12 cellular contexts compared by ENCODE assay signal in the genomic region with DNA sequence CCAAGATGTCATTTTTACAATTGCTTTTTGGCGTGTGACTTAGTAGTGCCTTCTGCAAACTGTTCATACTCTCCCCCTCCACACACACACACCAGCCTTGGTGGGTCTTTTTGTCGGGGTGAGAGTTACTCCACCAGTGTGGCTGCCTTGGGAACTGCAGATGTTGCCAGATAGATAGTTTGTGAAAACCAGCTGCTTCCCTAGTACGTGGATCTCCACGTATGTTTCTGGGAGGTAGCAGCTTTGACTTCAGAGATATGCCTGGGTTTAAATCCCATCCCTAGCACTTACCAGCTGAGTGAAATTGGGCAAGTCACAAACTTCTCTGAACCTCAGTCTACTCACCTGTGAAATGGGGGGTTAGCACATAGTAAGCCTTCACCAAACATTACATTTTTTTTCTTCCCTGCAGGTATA.
DNase-seq lines count a peak whose midpoint lies in the region; ATAC-seq and TF ChIP-seq lines count a peak whose summit lies in the region.
"Had no signal": no experiment of that assay in that cellular context is flagged by ENCODE, and none has a peak within 500 bp of the region (broad histone marks: within the 10 kb centered on the region; RNA-seq: fewer than 3 reads in every experiment).

No MANE protein-coding gene starts in this region.

- TF ChIP-seq CTCF in DND-41 (IDR thresholded peaks at IDR 0.05; ENCODE audit: borderline replicate concordance, extremely low read depth, low read length, poor library complexity, severe bottlenecking) (peak; percentile 9), brain (conservative IDR thresholded peaks at IDR 0.05) (no peak)

- intact Hi-C loops in left ventricle myocardium superior (cut with micrococcal nuclease) = loop anchor here (5.0 kb wide), 1 partner anchor 48 kb away; no protein-coding TSS in a partner anchor
- intact Hi-C loops in sciatic nerve (cut with DNase I) = no loop called here

- ATAC-seq in DND-41 (ENCODE audit: insufficient read depth, low read depth) (no peak), left ventricle myocardium superior (peak; percentile 13), sciatic nerve (peak; percentile 56), HG02588 (IDR thresholded peaks at IDR 0.05; ENCODE audit: unreplicated experiment) (no peak), HG03571 (IDR thresholded peaks at IDR 0.05; ENCODE audit: unreplicated experiment) (no peak)
- ATAC-seq: activated CD4-positive, CD25-positive, alpha-beta regulatory T cell treated with anti-CD3 and anti-CD28 coated beads, Interleukin-2, amount 50 U/mL, for 24 hours; PC-3; stimulated activated naive B cell treated with anti-CD40 and anti-IgM and Interleukin-4, amounts not matched to agents 10 μg/mL and 1 μg/mL and 100 μg/mL, for 72 hours had no signal

- H3K9ac ChIP-seq in DND-41 (ENCODE audit: low read depth, low read length) = no peak overlapping the region

- H4K20me1 ChIP-seq in DND-41 (ENCODE audit: insufficient read depth, low read length) = 0 out of 2 replicates have a peak, but pooled peaks cover 4% of the 10 kb centered on the region

- no peak overlapping the region for H3K4me3 Mint-ChIP-seq in brain
- H3K4me3 Mint-ChIP-seq: stimulated activated naive B cell treated with anti-CD40 and anti-IgM and Interleukin-4, amounts not matched to agents 10 μg/mL and 1 μg/mL and 100 μg/mL, for 72 hours had no signal

- DNase-seq in DND-41 (no peak), left ventricle myocardium superior (no peak), sciatic nerve (ENCODE audit: low spot score) (peak; percentile 41), HT-29 (ENCODE audit: low spot score) (no peak), NCI-H2171 (lab: John Stamatoyannopoulos, UW) (no peak)
- DNase-seq: central memory CD4-positive, alpha-beta T cell; PC-3; stimulated activated naive B cell treated with anti-CD40 and anti-IgM and Interleukin-4, amounts not matched to agents 10 μg/mL and 1 μg/mL and 100 μg/mL, for 72 hours had no signal

- H3K4me1 ChIP-seq in DND-41 (ENCODE audit: insufficient read depth, low read length) = no peaks in the 10 kb centered on the region

- H3K27ac ChIP-seq in DND-41 (ENCODE audit: low read length) = no peak overlapping the region

- H3K9me3 ChIP-seq in DND-41 (ENCODE audit: insufficient read depth, low read length, severe bottlenecking) = no peaks in the 10 kb centered on the region

- H3K27me3 Mint-ChIP-seq in brain = peaks cover 4% of the 10 kb centered on the region

- H3K9me3 Mint-ChIP-seq in brain = no peaks in the 10 kb centered on the region
- H3K9me3 Mint-ChIP-seq: stimulated activated naive B cell treated with anti-CD40 and anti-IgM and Interleukin-4, amounts not matched to agents 10 μg/mL and 1 μg/mL and 100 μg/mL, for 72 hours had no signal

- no peak overlapping the region for H3K4me2 ChIP-seq in DND-41 (ENCODE audit: insufficient read depth, low read length)

- no peaks in the 10 kb centered on the region for H3K36me3 Mint-ChIP-seq in brain
- H3K36me3 Mint-ChIP-seq: stimulated activated naive B cell treated with anti-CD40 and anti-IgM and Interleukin-4, amounts not matched to agents 10 μg/mL and 1 μg/mL and 100 μg/mL, for 72 hours had no signal

- H3K4me1 Mint-ChIP-seq in brain = peaks cover 65% of the 10 kb centered on the region

- no peak overlapping the region for H3K4me3 ChIP-seq in DND-41 (ENCODE audit: low read depth in 1 of 2, low read length in 2 of 2)

- H3K79me2 ChIP-seq in DND-41 (ENCODE audit: insufficient read depth, low read length) = no peaks in the 10 kb centered on the region

- peaks cover 30% of the 10 kb centered on the region for H3K27me3 ChIP-seq in DND-41 (ENCODE audit: insufficient read depth, low read length, poor library complexity)

- H3K27ac Mint-ChIP-seq in brain = peak overlapping the region; percentile 91 to 96 (median 92)
- H3K27ac Mint-ChIP-seq: stimulated activated naive B cell treated with anti-CD40 and anti-IgM and Interleukin-4, amounts not matched to agents 10 μg/mL and 1 μg/mL and 100 μg/mL, for 72 hours had no signal

- H3K36me3 ChIP-seq in DND-41 (ENCODE audit: insufficient read depth, low read length) = no peaks in the 10 kb centered on the region

- no peak overlapping the region for H2AFZ ChIP-seq in DND-41 (ENCODE audit: low read depth, low read length)

Comparison
In these comparisons a context has a peak if more than half of its experiments do, and no peak if none do; other contexts are left out.
1. ATAC-seq: peak in left ventricle myocardium superior (single experiment) and sciatic nerve (single experiment); none in DND-41 (single experiment), HG02588 (single experiment) and HG03571 (single experiment).